In the genomic region with DNA sequence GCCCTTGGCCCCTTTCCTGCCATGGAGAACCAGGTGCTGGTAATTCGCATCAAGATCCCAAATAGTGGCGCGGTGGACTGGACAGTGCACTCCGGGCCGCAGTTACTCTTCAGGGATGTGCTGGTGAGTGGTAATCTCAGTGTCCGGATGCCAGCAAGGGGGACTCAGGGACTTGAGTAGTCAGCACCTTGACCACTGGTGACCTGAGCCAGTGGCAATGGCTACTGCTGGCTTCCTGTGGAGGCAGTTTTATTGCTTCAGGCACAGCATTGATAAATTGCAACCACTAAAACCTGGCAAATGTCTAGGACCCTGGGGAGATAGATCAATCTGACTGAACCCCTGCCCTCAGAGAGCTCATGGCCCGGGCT, we compare ENCODE assay signal across 8 cellular contexts. TPM values are rescaled to one million over a fixed set of nuclear protein-coding genes. Genes with fewer than 3 reads are reported as not detected.
DNase-seq lines count a peak whose midpoint lies in the region; ATAC-seq lines count a peak whose summit lies in the region.

No MANE protein-coding gene starts in this region.

- peak overlapping the region; percentile 88 for H3K27ac Mint-ChIP-seq in activated CD8-positive, alpha-beta T cell treated with anti-CD3 and anti-CD28 coated beads, Interleukin-2, amount 10 ng/mL, durations not matched to agents 7 days and 5 days

- CTCF ChIA-PET in activated CD8-positive, alpha-beta T cell treated with anti-CD3 and anti-CD28 coated beads, Interleukin-2, amount 10 ng/mL, durations not matched to agents 7 days and 5 days (lab: Charles Lee), result no interaction called here

- ATAC-seq in activated CD8-positive, alpha-beta T cell treated with anti-CD3 and anti-CD28 coated beads, Interleukin-2, amount 10 ng/mL, durations not matched to agents 7 days and 5 days, result no peak
- peak; percentile 2 to 28 for ATAC-seq in left cardiac atrium
- peak; percentile 40 for ATAC-seq in sciatic nerve
- ATAC-seq in HG03571 (IDR thresholded peaks at IDR 0.05; ENCODE audit: unreplicated experiment), result no peak
- ATAC-seq in HG03469 (IDR thresholded peaks at IDR 0.05; ENCODE audit: unreplicated experiment), result no peak

- H3K4me1 Mint-ChIP-seq in activated CD8-positive, alpha-beta T cell treated with anti-CD3 and anti-CD28 coated beads, Interleukin-2, amount 10 ng/mL, durations not matched to agents 7 days and 5 days (ENCODE audit: low read depth), result peaks cover 58% of the 10 kb centered on the region

- POLR2A ChIA-PET in activated CD8-positive, alpha-beta T cell treated with anti-CD3 and anti-CD28 coated beads, Interleukin-2, amount 10 ng/mL, durations not matched to agents 7 days and 5 days (lab: Charles Lee), result no interaction called here

- peaks cover 4% of the 10 kb centered on the region for H3K9me3 Mint-ChIP-seq in activated CD8-positive, alpha-beta T cell treated with anti-CD3 and anti-CD28 coated beads, Interleukin-2, amount 10 ng/mL, durations not matched to agents 7 days and 5 days (ENCODE audit: insufficient read depth)

- peak overlapping the region; percentile 94 for H3K4me3 Mint-ChIP-seq in activated CD8-positive, alpha-beta T cell treated with anti-CD3 and anti-CD28 coated beads, Interleukin-2, amount 10 ng/mL, durations not matched to agents 7 days and 5 days

- peaks cover 21% of the 10 kb centered on the region for H3K36me3 Mint-ChIP-seq in activated CD8-positive, alpha-beta T cell treated with anti-CD3 and anti-CD28 coated beads, Interleukin-2, amount 10 ng/mL, durations not matched to agents 7 days and 5 days (ENCODE audit: low read depth)

- no peaks in the 10 kb centered on the region for H3K27me3 Mint-ChIP-seq in activated CD8-positive, alpha-beta T cell treated with anti-CD3 and anti-CD28 coated beads, Interleukin-2, amount 10 ng/mL, durations not matched to agents 7 days and 5 days (ENCODE audit: low read depth)

- intact Hi-C loops in left cardiac atrium (cut with DNase I) (no loop called here), sciatic nerve (cut with DNase I) (no loop called here)

- DNase-seq in NCI-H1417 (lab: John Stamatoyannopoulos, UW) (peak in 2 of 3 experiments; percentile 42 to 60), NCI-H1417 treated with DMSO at 0.1 percent for 48 hours (lab: John Stamatoyannopoulos, UW) (no peak), left cardiac atrium (no peak), sciatic nerve (ENCODE audit: low spot score) (no peak), NCI-H2196 treated with DMSO at 0.1 percent for 48 hours (lab: John Stamatoyannopoulos, UW; ENCODE audit: unreplicated experiment) (no peak)
- DNase-seq in activated CD8-positive, alpha-beta T cell treated with anti-CD3 and anti-CD28 coated beads, Interleukin-2, amount 10 ng/mL, durations not matched to agents 7 days and 5 days, result no peak

RNA-seq across cellular contexts. Expression of gene MAP2K5, which starts 0.8 kb away (rescaled TPM):
- total RNA-seq in activated CD8-positive, alpha-beta T cell treated with anti-CD3 and anti-CD28 coated beads, Interleukin-2, amount 10 ng/mL, durations not matched to agents 7 days and 5 days, result 10 to 100 TPM; 18.3 to 20.9 TPM
- 10 to 100 TPM; 13.9 to 15.4 TPM for total RNA-seq in left cardiac atrium
- total RNA-seq in sciatic nerve, result 25.2 TPM

RNA-seq across cellular contexts. Expression of gene C15orf61, which starts 22.4 kb away (rescaled TPM):
- 1 to 10 TPM; 5.4 to 5.7 TPM for total RNA-seq in activated CD8-positive, alpha-beta T cell treated with anti-CD3 and anti-CD28 coated beads, Interleukin-2, amount 10 ng/mL, durations not matched to agents 7 days and 5 days
- 10 to 100 TPM in 1 of 2 donors, 1 to 10 TPM in 1; 9.8 to 10.1 TPM for total RNA-seq in left cardiac atrium
- total RNA-seq in sciatic nerve, result 4.9 TPM

Comparison
In these comparisons a context has a peak if more than half of its experiments do, and no peak if none do; other contexts are left out.
1. DNase-seq: peak in NCI-H1417 (2 of 3); none in NCI-H1417 treated with DMSO at 0.1 percent for 48 hours (single experiment), activated CD8-positive, alpha-beta T cell treated with anti-CD3 and anti-CD28 coated beads, Interleukin-2, amount 10 ng/mL, durations not matched to agents 7 days and 5 days (single experiment), left cardiac atrium (single experiment), sciatic nerve (single experiment) and NCI-H2196 treated with DMSO at 0.1 percent for 48 hours (single experiment).
2. ATAC-seq: peak in left cardiac atrium (2 of 2) and sciatic nerve (single experiment); none in activated CD8-positive, alpha-beta T cell treated with anti-CD3 and anti-CD28 coated beads, Interleukin-2, amount 10 ng/mL, durations not matched to agents 7 days and 5 days (single experiment), HG03571 (single experiment) and HG03469 (single experiment).